In the genomic region with DNA sequence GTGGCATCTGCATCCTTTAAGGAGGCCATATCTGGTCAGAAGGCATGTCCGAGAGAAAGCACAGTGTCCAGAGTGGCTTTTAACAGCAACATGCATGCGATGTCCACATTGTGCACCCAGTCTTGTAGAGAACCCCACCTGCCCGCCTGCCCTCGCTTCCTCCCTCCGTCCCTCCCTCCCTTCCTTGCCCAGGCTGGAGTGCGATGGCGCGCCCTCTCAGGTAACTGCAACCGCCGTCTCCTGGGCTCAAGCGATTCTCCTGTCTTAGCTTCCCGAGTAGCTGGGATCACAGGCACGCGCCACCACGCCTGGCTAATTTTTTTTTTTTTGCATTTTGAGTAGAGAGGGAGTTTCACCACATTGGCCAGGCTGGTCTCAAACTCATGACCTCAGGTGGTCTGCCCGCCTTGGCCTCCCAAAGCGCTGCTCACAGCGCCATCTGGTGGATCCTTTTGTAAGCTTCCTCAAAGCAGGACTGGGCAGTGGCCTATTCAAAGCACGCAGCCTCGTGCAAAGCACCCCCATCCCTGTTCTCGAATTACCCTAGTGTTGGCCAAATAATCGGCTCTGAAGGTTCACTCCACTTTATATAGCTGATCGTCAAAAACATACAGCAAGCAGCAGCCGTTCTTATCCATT, we compare ENCODE assay signal across 1 cellular context.
TF ChIP-seq lines count a peak whose summit lies in the region.

No MANE protein-coding gene starts in this region.

TF ChIP-seq in HCT116, 20 proteins besides CTCF, POLR2A, EP300 and RAD21:
- TF ChIP-seq EZH2phosphoT487 (IDR thresholded peaks at IDR 0.05; ENCODE audit: borderline replicate concordance) (no peak), SP1 (IDR thresholded peaks at IDR 0.05; ENCODE audit: low read depth) (no peak), ZFX (IDR thresholded peaks at IDR 0.05) (no peak), ZNF274 (IDR thresholded peaks at IDR 0.05; ENCODE audit: low read depth, low read length) (no peak), EGR1 (IDR thresholded peaks at IDR 0.05; ENCODE audit: low read depth) (no peak), SRF (IDR thresholded peaks at IDR 0.05; ENCODE audit: low read depth) (no peak), SIN3A (IDR thresholded peaks at IDR 0.05; ENCODE audit: low read depth) (no peak), TCF7L2 (IDR thresholded peaks at IDR 0.05; ENCODE audit: borderline replicate concordance, extremely low read depth, insufficient read depth, insufficient read length) (no peak), ELF1 (IDR thresholded peaks at IDR 0.05; ENCODE audit: borderline replicate concordance, low read depth) (no peak), JUND (IDR thresholded peaks at IDR 0.05) (no peak), CEBPB (IDR thresholded peaks at IDR 0.05; ENCODE audit: low read depth) (no peak), FOSL1 (IDR thresholded peaks at IDR 0.05; ENCODE audit: low read depth) (no peak), POLR2AphosphoS5 (IDR thresholded peaks at IDR 0.05; ENCODE audit: low read depth, low read length) (no peak)
- TF ChIP-seq, protein P1, sequence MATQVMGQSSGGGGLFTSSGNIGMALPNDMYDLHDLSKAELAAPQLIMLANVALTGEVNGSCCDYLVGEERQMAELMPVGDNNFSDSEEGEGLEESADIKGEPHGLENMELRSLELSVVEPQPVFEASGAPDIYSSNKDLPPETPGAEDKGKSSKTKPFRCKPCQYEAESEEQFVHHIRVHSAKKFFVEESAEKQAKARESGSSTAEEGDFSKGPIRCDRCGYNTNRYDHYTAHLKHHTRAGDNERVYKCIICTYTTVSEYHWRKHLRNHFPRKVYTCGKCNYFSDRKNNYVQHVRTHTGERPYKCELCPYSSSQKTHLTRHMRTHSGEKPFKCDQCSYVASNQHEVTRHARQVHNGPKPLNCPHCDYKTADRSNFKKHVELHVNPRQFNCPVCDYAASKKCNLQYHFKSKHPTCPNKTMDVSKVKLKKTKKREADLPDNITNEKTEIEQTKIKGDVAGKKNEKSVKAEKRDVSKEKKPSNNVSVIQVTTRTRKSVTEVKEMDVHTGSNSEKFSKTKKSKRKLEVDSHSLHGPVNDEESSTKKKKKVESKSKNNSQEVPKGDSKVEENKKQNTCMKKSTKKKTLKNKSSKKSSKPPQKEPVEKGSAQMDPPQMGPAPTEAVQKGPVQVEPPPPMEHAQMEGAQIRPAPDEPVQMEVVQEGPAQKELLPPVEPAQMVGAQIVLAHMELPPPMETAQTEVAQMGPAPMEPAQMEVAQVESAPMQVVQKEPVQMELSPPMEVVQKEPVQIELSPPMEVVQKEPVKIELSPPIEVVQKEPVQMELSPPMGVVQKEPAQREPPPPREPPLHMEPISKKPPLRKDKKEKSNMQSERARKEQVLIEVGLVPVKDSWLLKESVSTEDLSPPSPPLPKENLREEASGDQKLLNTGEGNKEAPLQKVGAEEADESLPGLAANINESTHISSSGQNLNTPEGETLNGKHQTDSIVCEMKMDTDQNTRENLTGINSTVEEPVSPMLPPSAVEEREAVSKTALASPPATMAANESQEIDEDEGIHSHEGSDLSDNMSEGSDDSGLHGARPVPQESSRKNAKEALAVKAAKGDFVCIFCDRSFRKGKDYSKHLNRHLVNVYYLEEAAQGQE (IDR thresholded peaks at IDR 0.05; ENCODE audit: low read depth): no peak
- TF ChIP-seq, protein P2, sequence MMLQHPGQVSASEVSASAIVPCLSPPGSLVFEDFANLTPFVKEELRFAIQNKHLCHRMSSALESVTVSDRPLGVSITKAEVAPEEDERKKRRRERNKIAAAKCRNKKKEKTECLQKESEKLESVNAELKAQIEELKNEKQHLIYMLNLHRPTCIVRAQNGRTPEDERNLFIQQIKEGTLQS (IDR thresholded peaks at IDR 0.05): no peak
- TF ChIP-seq, protein P3, sequence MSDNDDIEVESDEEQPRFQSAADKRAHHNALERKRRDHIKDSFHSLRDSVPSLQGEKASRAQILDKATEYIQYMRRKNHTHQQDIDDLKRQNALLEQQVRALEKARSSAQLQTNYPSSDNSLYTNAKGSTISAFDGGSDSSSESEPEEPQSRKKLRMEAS (IDR thresholded peaks at IDR 0.05): no peak
- TF ChIP-seq, protein P4, sequence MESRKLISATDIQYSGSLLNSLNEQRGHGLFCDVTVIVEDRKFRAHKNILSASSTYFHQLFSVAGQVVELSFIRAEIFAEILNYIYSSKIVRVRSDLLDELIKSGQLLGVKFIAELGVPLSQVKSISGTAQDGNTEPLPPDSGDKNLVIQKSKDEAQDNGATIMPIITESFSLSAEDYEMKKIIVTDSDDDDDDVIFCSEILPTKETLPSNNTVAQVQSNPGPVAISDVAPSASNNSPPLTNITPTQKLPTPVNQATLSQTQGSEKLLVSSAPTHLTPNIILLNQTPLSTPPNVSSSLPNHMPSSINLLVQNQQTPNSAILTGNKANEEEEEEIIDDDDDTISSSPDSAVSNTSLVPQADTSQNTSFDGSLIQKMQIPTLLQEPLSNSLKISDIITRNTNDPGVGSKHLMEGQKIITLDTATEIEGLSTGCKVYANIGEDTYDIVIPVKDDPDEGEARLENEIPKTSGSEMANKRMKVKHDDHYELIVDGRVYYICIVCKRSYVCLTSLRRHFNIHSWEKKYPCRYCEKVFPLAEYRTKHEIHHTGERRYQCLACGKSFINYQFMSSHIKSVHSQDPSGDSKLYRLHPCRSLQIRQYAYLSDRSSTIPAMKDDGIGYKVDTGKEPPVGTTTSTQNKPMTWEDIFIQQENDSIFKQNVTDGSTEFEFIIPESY (IDR thresholded peaks at IDR 0.05; ENCODE audit: extremely low read depth, insufficient replicate concordance, low read length): no peak
